ENCODE assay signal across 8 cellular contexts in genomic region chr19:16160943-16161560, GRCh38. TPM values are rescaled to one million over a fixed set of nuclear protein-coding genes. Genes with fewer than 3 reads are reported as not detected.
DNase-seq lines count a peak whose midpoint lies in the region; ATAC-seq and TF ChIP-seq lines count a peak whose summit lies in the region.
"Had no signal": no experiment of that assay in that cellular context is flagged by ENCODE, and none has a peak within 500 bp of the region (broad histone marks: within the 10 kb centered on the region; RNA-seq: fewer than 3 reads in every experiment).

No MANE protein-coding gene starts in this region.

- H2AFZ ChIP-seq in SK-N-SH (ENCODE audit: low read depth) (no peak overlapping the region), GM23338 (no peak overlapping the region)

- H3K9me3 ChIP-seq in HEK293 (ENCODE audit: control insufficient read depth, insufficient read depth, low read depth, low read length) (no peaks in the 10 kb centered on the region), SK-N-SH (no peaks in the 10 kb centered on the region)

- TF ChIP-seq EP300 in SK-N-SH (IDR thresholded peaks at IDR 0.05; ENCODE audit: borderline replicate concordance in 1 of 2, low read depth in 1 of 2, low read length in 1 of 2) = no peak

- H3K27ac ChIP-seq in HEK293 (ENCODE audit: extremely low read depth, low read depth, low read length) = no peak overlapping the region
- peak overlapping the region in 1 of 2 experiments; percentile 55; a peak in 2 of 4 replicates for H3K27ac ChIP-seq in SK-N-SH (ENCODE audit: low read depth in 2 of 2, low read length in 1 of 2)
- no peak overlapping the region for H3K27ac ChIP-seq in GM23338 (ENCODE audit: low read depth)
- H3K27ac ChIP-seq: KMS-11 had no signal

- CTCF ChIA-PET in HEK293 (lab: Yijun Ruan, JAX) (interaction anchor here (1.0 kb wide), 1 partner anchor 24 kb away, joined by 4 read pairs; the partner anchor contains the start of gene FAM32A), SK-N-SH (lab: Yijun Ruan, JAX) (interaction anchor here (0.6 to 1.1 kb wide), 2 partner anchors 25 to 97 kb away, joined by 3 to 4 read pairs; no protein-coding TSS in a partner anchor)

- H3K27me3 ChIP-seq in SK-N-SH (ENCODE audit: insufficient read depth) (no peaks in the 10 kb centered on the region; the same call in 1 of the 2 replicates), GM23338 (ENCODE audit: insufficient read depth) (no peaks in the 10 kb centered on the region)

- H3K4me2 ChIP-seq in SK-N-SH (peak overlapping the region; percentile 55), GM23338 (no peak overlapping the region)
- H3K4me2 ChIP-seq: KMS-11 had no signal

- no peak overlapping the region for H3K9ac ChIP-seq in SK-N-SH
- H3K9ac ChIP-seq: KMS-11 had no signal

- DNase-seq in SK-N-SH (no peak), dermis blood vessel endothelial cell (peak; percentile 46), GM23338 (ENCODE audit: low spot score) (no peak)
- peak; percentile 54 for DNase-seq in stimulated activated CD4-positive, alpha-beta T cell treated with anti-CD3 and anti-CD28 coated beads, Interleukin-4, amount 100 ng/mL, for 24 hours

- H3K4me1 ChIP-seq in HEK293 (ENCODE audit: control insufficient read depth, insufficient read depth, low read length) (no peaks in the 10 kb centered on the region), SK-N-SH (ENCODE audit: control insufficient read depth in 1 of 2, insufficient read depth in 2 of 2, low read depth in 1 of 2, low read length in 1 of 2) (peaks cover 0 to 6% of the 10 kb centered on the region in 2 experiments; a peak in 1 of 4 replicates), GM23338 (ENCODE audit: insufficient read depth) (no peaks in the 10 kb centered on the region)

- WGBS in SK-N-SH (ENCODE audit: low lambda C conversion rate) = 37% methylated on average over 14 of the region's 14 CpGs

- peaks cover 2% of the 10 kb centered on the region for H3K27me3 Mint-ChIP-seq in GM23338 (ENCODE audit: insufficient read depth, low read depth, poor library complexity)

- H3F3A ChIP-seq in SK-N-SH (replicated peaks; ENCODE audit: insufficient read depth) (peaks cover 13% of the 10 kb centered on the region), GM23338 (replicated peaks; ENCODE audit: low read depth) (no peaks in the 10 kb centered on the region)

- H4K20me1 ChIP-seq in SK-N-SH (ENCODE audit: insufficient read depth) = no peaks in the 10 kb centered on the region
- no peaks in the 10 kb centered on the region for H4K20me1 ChIP-seq in GM23338 (replicated peaks; ENCODE audit: insufficient read depth)

- POLR2A ChIA-PET in HEK293 (lab: Yijun Ruan, JAX) (interaction anchor here (0.6 kb wide), 2 partner anchors 16 to 616 kb away, joined by 3 to 6 read pairs; no protein-coding TSS in a partner anchor), SK-N-SH (lab: Yijun Ruan, JAX) (no interaction called here)

- H3K79me2 ChIP-seq in SK-N-SH (ENCODE audit: insufficient read depth) (no peaks in the 10 kb centered on the region), GM23338 (replicated peaks; ENCODE audit: insufficient read depth) (no peaks in the 10 kb centered on the region)

- TF ChIP-seq RAD21 in SK-N-SH (IDR thresholded peaks at IDR 0.05; ENCODE audit: low read length) = no peak

- no peak overlapping the region for H3K27ac Mint-ChIP-seq in GM23338

- H3K36me3 ChIP-seq in HEK293 (ENCODE audit: control insufficient read depth in 2 of 2, insufficient read depth in 1 of 2, low read length in 2 of 2) (no peaks in the 10 kb centered on the region), SK-N-SH (replicated peaks in 1 of 2; ENCODE audit: control insufficient read depth in 1 of 2, insufficient read depth in 2 of 2, low read length in 1 of 2) (no peaks in the 10 kb centered on the region), GM23338 (ENCODE audit: insufficient read depth) (no peaks in the 10 kb centered on the region)

- no peaks in the 10 kb centered on the region for H3K9me2 ChIP-seq in SK-N-SH
- no peaks in the 10 kb centered on the region for H3K9me2 ChIP-seq in GM23338 (ENCODE audit: insufficient read depth)

- ATAC-seq in GM23338 (no peak), GM21619 (IDR thresholded peaks at IDR 0.05; ENCODE audit: unreplicated experiment) (no peak), HG03439 (IDR thresholded peaks at IDR 0.05; ENCODE audit: unreplicated experiment) (no peak)

- H3K4me3 ChIP-seq in HEK293 (ENCODE audit: low read depth, low read length) = no peak overlapping the region
- no peak overlapping the region for H3K4me3 ChIP-seq in SK-N-SH (ENCODE audit: low read depth in 2 of 2, low read length in 1 of 2)
- no peak overlapping the region for H3K4me3 ChIP-seq in GM23338

- peaks cover 7% of the 10 kb centered on the region; the same call in 2 of the 3 replicates for H3K9me3 Mint-ChIP-seq in GM23338

- no peaks in the 10 kb centered on the region for H3K4me1 Mint-ChIP-seq in GM23338

- no peak for TF ChIP-seq CTCF in HEK293 (tag by site-specific recombination; IDR thresholded peaks at IDR 0.05)
- TF ChIP-seq CTCF in SK-N-SH (IDR thresholded peaks at IDR 0.05) = no peak
- TF ChIP-seq CTCF in GM23338 (conservative IDR thresholded peaks at IDR 0.05; ENCODE audit: low read depth in 2 of 2) = no peak

- H3K36me3 Mint-ChIP-seq in GM23338 (ENCODE audit: low read depth) = no peaks in the 10 kb centered on the region

- no peak overlapping the region for H3K4me3 Mint-ChIP-seq in GM23338

TF ChIP-seq in HEK293, 187 proteins besides CTCF, POLR2A, EP300 and RAD21 (continues in another document):
- TF ChIP-seq ZNF629 (tag by site-specific recombination; IDR thresholded peaks at IDR 0.05) (peak; percentile 45; the same call in 1 of the 2 replicates), ZNF184 (tag by site-specific recombination; IDR thresholded peaks at IDR 0.05) (0 out of 2 replicates have a peak, but pooled peaks have one; percentile 18)

TF ChIP-seq in SK-N-SH, 30 proteins besides CTCF, POLR2A, EP300 and RAD21 (continues in another document):
- TF ChIP-seq USF2 (IDR thresholded peaks at IDR 0.05; ENCODE audit: borderline replicate concordance, low read depth, low read length) = no peak

TF ChIP-seq in GM23338, 12 proteins besides CTCF, POLR2A, EP300 and RAD21 (continues in another document):
- TF ChIP-seq STAT1 (IDR thresholded peaks at IDR 0.05; ENCODE audit: unreplicated experiment) = no peak
- no peak for TF ChIP-seq ZNF114 (CRISPR knock-in tag; IDR thresholded peaks at IDR 0.05)
- no peak for TF ChIP-seq NANOG (IDR thresholded peaks at IDR 0.05; ENCODE audit: borderline replicate concordance)

RNA-seq across cellular contexts. Expression of gene CIB3, which starts 12.3 kb away (rescaled TPM):
- polyA plus RNA-seq in SK-N-SH (2012; rRNA removed) (not detected in 2 replicates), GM23338 (2016; fragmentation: Nextera tagmentation; extraction: Ambion mirVana) (0.56 TPM in 1 of 2 replicates, not detected in the other)
- polyA plus RNA-seq in SK-N-SH (2012; cell fraction: cytosol; rRNA removed) = 0.14 TPM in 1 of 2 replicates, not detected in the other
- polyA plus RNA-seq in SK-N-SH (2012; cell fraction: nucleus; rRNA removed) = not detected in 2 replicates
- total RNA-seq in dermis blood vessel endothelial cell = not detected in 2 replicates
- not detected in 2 replicates for total RNA-seq in GM23338 (2014; rRNA removed; shearing (Covaris generic))

RNA-seq across cellular contexts. Expression of gene HSH2D, which starts 17.6 kb away (rescaled TPM):
- polyA plus RNA-seq in SK-N-SH (2012; rRNA removed) (not detected in 2 replicates), GM23338 (2016; fragmentation: Nextera tagmentation; extraction: Ambion mirVana) (0.81 and 1.1 TPM in 2 replicates)
- not detected in 2 replicates for polyA plus RNA-seq in SK-N-SH (2012; cell fraction: cytosol; rRNA removed)
- polyA plus RNA-seq in SK-N-SH (2012; cell fraction: nucleus; rRNA removed) = not detected in 2 replicates
- total RNA-seq in dermis blood vessel endothelial cell = 0.05 TPM in 1 of 2 replicates, not detected in the other
- total RNA-seq in GM23338 (2014; rRNA removed; shearing (Covaris generic)) = 0.97 and 1.4 TPM in 2 replicates

RNA-seq across cellular contexts. Expression of gene FAM32A, which starts 24.2 kb away (rescaled TPM):
- polyA plus RNA-seq in SK-N-SH (2012; rRNA removed) = 156 and 192 TPM in 2 replicates
- 192 and 201 TPM in 2 replicates for polyA plus RNA-seq in SK-N-SH (2012; cell fraction: cytosol; rRNA removed)
- 107 and 115 TPM in 2 replicates for polyA plus RNA-seq in SK-N-SH (2012; cell fraction: nucleus; rRNA removed)
- 144 and 166 TPM in 2 replicates for total RNA-seq in dermis blood vessel endothelial cell
- 58.2 and 62.3 TPM in 2 replicates for total RNA-seq in GM23338 (2014; rRNA removed; shearing (Covaris generic))
- 58.9 and 67.3 TPM in 2 replicates for polyA plus RNA-seq in GM23338 (2016; fragmentation: Nextera tagmentation; extraction: Ambion mirVana)

RNA-seq across cellular contexts. Expression of gene AP1M1, which starts 36.7 kb away (rescaled TPM):
- polyA plus RNA-seq in SK-N-SH (2012; rRNA removed) (101 and 133 TPM in 2 replicates), GM23338 (2016; fragmentation: Nextera tagmentation; extraction: Ambion mirVana) (22.0 and 23.1 TPM in 2 replicates)
- 68.9 and 107 TPM in 2 replicates for polyA plus RNA-seq in SK-N-SH (2012; cell fraction: cytosol; rRNA removed)
- 156 and 167 TPM in 2 replicates for polyA plus RNA-seq in SK-N-SH (2012; cell fraction: nucleus; rRNA removed)
- 65.9 and 108 TPM in 2 replicates for total RNA-seq in dermis blood vessel endothelial cell
- total RNA-seq in GM23338 (2014; rRNA removed; shearing (Covaris generic)) = 32.0 and 32.4 TPM in 2 replicates

RNA-seq across cellular contexts. Expression of gene RAB8A, which starts 49.4 kb away (rescaled TPM):
- polyA plus RNA-seq in SK-N-SH (2012; rRNA removed) (55.2 and 58.0 TPM in 2 replicates), GM23338 (2016; fragmentation: Nextera tagmentation; extraction: Ambion mirVana) (48.0 and 53.1 TPM in 2 replicates)
- 54.9 and 59.5 TPM in 2 replicates for polyA plus RNA-seq in SK-N-SH (2012; cell fraction: cytosol; rRNA removed)
- polyA plus RNA-seq in SK-N-SH (2012; cell fraction: nucleus; rRNA removed) = 28.4 and 29.0 TPM in 2 replicates
- 66.4 and 73.8 TPM in 2 replicates for total RNA-seq in dermis blood vessel endothelial cell
- 49.7 and 59.5 TPM in 2 replicates for total RNA-seq in GM23338 (2014; rRNA removed; shearing (Covaris generic))

Comparison
In these comparisons a context has a peak if more than half of its experiments do, and no peak if none do; other contexts are left out.
1. DNase-seq: peak in dermis blood vessel endothelial cell (single experiment) and stimulated activated CD4-positive, alpha-beta T cell treated with anti-CD3 and anti-CD28 coated beads, Interleukin-4, amount 100 ng/mL, for 24 hours (single experiment); none in SK-N-SH (single experiment) and GM23338 (single experiment).
2. Of the 4 proteins assayed by ChIP-seq in both HEK293 and SK-N-SH: peak only in HEK293: none; only in SK-N-SH: PBX3; in both: none; in neither: 3.